15 cellular contexts compared by ENCODE assay signal in the genomic region with DNA sequence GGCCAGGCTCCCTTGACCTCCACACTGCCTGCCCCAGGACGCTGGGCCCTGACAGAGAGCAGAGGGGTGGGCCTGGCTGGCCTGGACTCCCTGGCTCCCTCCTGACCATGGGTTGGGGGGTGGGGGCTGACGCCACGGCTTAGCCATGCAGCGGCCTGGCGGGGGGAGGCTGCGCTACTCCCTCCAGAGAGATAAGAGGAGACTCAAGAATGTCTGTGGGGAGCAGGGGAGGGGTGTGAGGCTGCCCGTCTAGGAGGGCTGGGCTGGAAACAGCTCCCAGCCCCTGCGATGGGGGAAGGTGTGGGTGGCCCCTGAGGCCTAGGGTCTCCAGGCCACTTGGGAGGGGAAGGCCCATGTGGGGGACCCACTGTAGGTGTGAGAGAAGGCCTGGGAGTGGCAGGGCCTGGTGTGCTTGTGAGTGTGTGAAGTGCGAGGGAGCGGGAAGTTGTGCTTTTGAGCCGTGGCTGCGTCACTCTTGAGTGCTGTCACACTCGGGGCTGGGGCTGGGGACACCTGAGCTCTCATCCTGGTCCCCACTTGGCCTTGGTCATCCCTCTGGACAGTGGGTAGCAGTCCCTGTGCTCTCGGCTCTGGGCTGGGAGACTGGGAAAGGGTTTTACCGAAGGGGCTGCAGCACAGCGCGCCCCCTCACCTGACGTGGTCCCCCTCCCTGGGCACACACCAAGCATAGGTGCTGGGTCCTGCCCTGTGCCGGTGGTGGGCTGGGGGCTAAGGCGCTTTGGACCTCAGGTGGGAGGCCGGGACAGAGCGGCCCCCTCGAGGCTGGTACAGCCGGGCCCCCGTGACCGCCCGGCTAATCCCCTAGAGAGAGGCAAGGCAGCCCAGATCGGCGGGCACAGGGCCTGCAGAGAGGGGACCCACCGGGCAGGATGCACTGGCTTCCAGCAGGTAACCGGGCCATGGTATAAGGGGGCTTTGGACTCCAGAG. TPM values are rescaled to one million over a fixed set of nuclear protein-coding genes. Genes with fewer than 3 reads are reported as not detected.
DNase-seq lines count a peak whose midpoint lies in the region; ATAC-seq and TF ChIP-seq lines count a peak whose summit lies in the region.
"Had no signal": no experiment of that assay in that cellular context is flagged by ENCODE, and none has a peak within 500 bp of the region (broad histone marks: within the 10 kb centered on the region; RNA-seq: fewer than 3 reads in every experiment).

No MANE protein-coding gene starts in this region.

- peak overlapping the region; percentile 91 for H3K27ac ChIP-seq in cingulate gyrus (ENCODE audit: low read depth, low read length)
- H3K27ac ChIP-seq in lower lobe of right lung = peak overlapping the region; percentile 67
- H3K27ac ChIP-seq in SK-N-SH (ENCODE audit: low read depth in 2 of 2, low read length in 1 of 2) = no peak overlapping the region
- H3K27ac ChIP-seq: KMS-11 had no signal

- no peak overlapping the region for H3K9ac ChIP-seq in SK-N-SH
- H3K9ac ChIP-seq: KMS-11 had no signal

- no peak overlapping the region for H2AFZ ChIP-seq in SK-N-SH (ENCODE audit: low read depth)
- H2AFZ ChIP-seq: GM23338 had no signal

- H3K27ac Mint-ChIP-seq in stimulated activated effector memory CD8-positive, alpha-beta T cell treated with anti-CD3 and anti-CD28 coated beads, Interleukin-12 subunit alpha, Interleukin-12 subunit beta, amount 100 ng/mL, for 72 hours = peak overlapping the region; percentile 88
- no peak overlapping the region for H3K27ac Mint-ChIP-seq in activated T-helper 2 cell treated with anti-CD3 and anti-CD28 coated beads, Interferon-gamma antibody, Interleukin-2, Interleukin-4, amounts not matched to agents 10 μg/mL and 5 μg/mL and 100 μg/mL, durations not matched to agents 14 hours and 24 hours and 36 hours
- H3K27ac Mint-ChIP-seq: GM23338; T-helper 1 cell treated with Interleukin-12 subunit alpha and Interleukin-12 subunit beta and Interleukin-4 antibody, amounts not matched to agents 30 μg/mL and 1 μg/mL, for 36 hours had no signal

- H3K36me3 ChIP-seq in lower lobe of right lung = no peaks in the 10 kb centered on the region
- no peaks in the 10 kb centered on the region for H3K36me3 ChIP-seq in SK-N-SH (replicated peaks in 1 of 2; ENCODE audit: control insufficient read depth in 1 of 2, insufficient read depth in 2 of 2, low read length in 1 of 2)

- WGBS in SK-N-SH (ENCODE audit: low lambda C conversion rate) = 90% methylated on average over 15 of the region's 31 CpGs

- no peaks in the 10 kb centered on the region for H3K9me3 Mint-ChIP-seq in stimulated activated effector memory CD8-positive, alpha-beta T cell treated with anti-CD3 and anti-CD28 coated beads, Interleukin-12 subunit alpha, Interleukin-12 subunit beta, amount 100 ng/mL, for 72 hours
- H3K9me3 Mint-ChIP-seq in activated T-helper 2 cell treated with anti-CD3 and anti-CD28 coated beads, Interferon-gamma antibody, Interleukin-2, Interleukin-4, amounts not matched to agents 10 μg/mL and 5 μg/mL and 100 μg/mL, durations not matched to agents 14 hours and 24 hours and 36 hours = no peaks in the 10 kb centered on the region
- H3K9me3 Mint-ChIP-seq: activated naive CD4-positive, alpha-beta T cell treated with anti-CD3 and anti-CD28 coated beads, Interleukin-2, amount 50 U/mL, for 72 hours; GM23338; T-helper 1 cell treated with Interleukin-12 subunit alpha and Interleukin-12 subunit beta and Interleukin-4 antibody, amounts not matched to agents 30 μg/mL and 1 μg/mL, for 36 hours had no signal

- H3K4me3 ChIP-seq in lower lobe of right lung = no peak overlapping the region
- H3K4me3 ChIP-seq in SK-N-SH (ENCODE audit: low read depth in 2 of 2, low read length in 1 of 2) = no peak overlapping the region
- H3K4me3 ChIP-seq: GM23338 had no signal

- CTCF ChIA-PET in SK-N-SH (lab: Yijun Ruan, JAX) = interaction anchor here (2.2 to 14.3 kb wide), 3 partner anchors 7 to 35 kb away, joined by 6 to 140 read pairs (median 81); a partner anchor contains a TSS

- no peak for TF ChIP-seq EP300 in SK-N-SH (IDR thresholded peaks at IDR 0.05; ENCODE audit: borderline replicate concordance in 1 of 2, low read depth in 1 of 2, low read length in 1 of 2)

- POLR2A ChIA-PET in SK-N-SH (lab: Yijun Ruan, JAX) = interaction anchor here (0.6 kb wide), 1 partner anchor 38 kb away, joined by 3 read pairs; no protein-coding TSS in a partner anchor

- H3K4me3 Mint-ChIP-seq in stimulated activated effector memory CD8-positive, alpha-beta T cell treated with anti-CD3 and anti-CD28 coated beads, Interleukin-12 subunit alpha, Interleukin-12 subunit beta, amount 100 ng/mL, for 72 hours = peak overlapping the region; percentile 84
- H3K4me3 Mint-ChIP-seq in activated T-helper 2 cell treated with anti-CD3 and anti-CD28 coated beads, Interferon-gamma antibody, Interleukin-2, Interleukin-4, amounts not matched to agents 10 μg/mL and 5 μg/mL and 100 μg/mL, durations not matched to agents 14 hours and 24 hours and 36 hours (ENCODE audit: low read depth) = no peak overlapping the region

- H3K79me2 ChIP-seq in SK-N-SH (ENCODE audit: insufficient read depth) = no peaks in the 10 kb centered on the region

- TF ChIP-seq CTCF in lower lobe of right lung (IDR thresholded peaks at IDR 0.05) (no peak), GM20000 (IDR thresholded peaks at IDR 0.05; ENCODE audit: extremely low read depth, missing control alignments) (no peak), SK-N-SH (IDR thresholded peaks at IDR 0.05) (no peak)

- H3K36me3 Mint-ChIP-seq in stimulated activated effector memory CD8-positive, alpha-beta T cell treated with anti-CD3 and anti-CD28 coated beads, Interleukin-12 subunit alpha, Interleukin-12 subunit beta, amount 100 ng/mL, for 72 hours = no peaks in the 10 kb centered on the region
- H3K36me3 Mint-ChIP-seq in activated T-helper 2 cell treated with anti-CD3 and anti-CD28 coated beads, Interferon-gamma antibody, Interleukin-2, Interleukin-4, amounts not matched to agents 10 μg/mL and 5 μg/mL and 100 μg/mL, durations not matched to agents 14 hours and 24 hours and 36 hours (ENCODE audit: low read depth) = no peaks in the 10 kb centered on the region
- H3K36me3 Mint-ChIP-seq: activated naive CD4-positive, alpha-beta T cell treated with anti-CD3 and anti-CD28 coated beads, Interleukin-2, amount 50 U/mL, for 72 hours had no signal

- peaks cover 23% of the 10 kb centered on the region for H3K27me3 Mint-ChIP-seq in activated T-helper 2 cell treated with anti-CD3 and anti-CD28 coated beads, Interferon-gamma antibody, Interleukin-2, Interleukin-4, amounts not matched to agents 10 μg/mL and 5 μg/mL and 100 μg/mL, durations not matched to agents 14 hours and 24 hours and 36 hours (ENCODE audit: low read depth)

- intact Hi-C loops in lower lobe of right lung (cut with DNase I) = no loop called here
- intact Hi-C loops in activated T-helper 2 cell treated with anti-CD3 and anti-CD28 coated beads, Interferon-gamma antibody, Interleukin-2, Interleukin-4, amounts not matched to agents 10 μg/mL and 5 μg/mL and 100 μg/mL, durations not matched to agents 14 hours and 24 hours and 36 hours (cut with micrococcal nuclease) = no loop called here

- ATAC-seq in lower lobe of right lung = peak; percentile 54 to 79
- ATAC-seq in stimulated activated effector memory CD8-positive, alpha-beta T cell treated with anti-CD3 and anti-CD28 coated beads, Interleukin-12 subunit alpha, Interleukin-12 subunit beta, amount 100 ng/mL, for 72 hours = no peak
- ATAC-seq: activated naive CD4-positive, alpha-beta T cell treated with anti-CD3 and anti-CD28 coated beads, Interleukin-2, amount 50 U/mL, for 72 hours; GM23338 had no signal

- no peaks in the 10 kb centered on the region for H3F3A ChIP-seq in SK-N-SH (replicated peaks; ENCODE audit: insufficient read depth)

- H3K4me2 ChIP-seq in SK-N-SH = no peak overlapping the region
- H3K4me2 ChIP-seq: GM23338, KMS-11 had no signal

- no peaks in the 10 kb centered on the region for H3K9me2 ChIP-seq in SK-N-SH

- peak; percentile 69 for DNase-seq in OCI-M1 (lab: John Stamatoyannopoulos, UW)
- DNase-seq in lower lobe of right lung = peak; percentile 67
- no peak for DNase-seq in stimulated activated effector memory CD8-positive, alpha-beta T cell treated with anti-CD3 and anti-CD28 coated beads, Interleukin-12 subunit alpha, Interleukin-12 subunit beta, amount 100 ng/mL, for 72 hours (ENCODE audit: low spot score in 2 of 2)
- no peak for DNase-seq in activated effector memory CD4-positive, alpha-beta T cell treated with Interleukin-2 at 50 U/mL for 16 hours
- no peak for DNase-seq in activated T-helper 2 cell treated with anti-CD3 and anti-CD28 coated beads, Interferon-gamma antibody, Interleukin-2, Interleukin-4, amounts not matched to agents 10 μg/mL and 5 μg/mL and 100 μg/mL, durations not matched to agents 14 hours and 24 hours and 36 hours (ENCODE audit: low spot score)
- no peak for DNase-seq in GM20000 (ENCODE audit: low spot score)
- DNase-seq in SK-N-SH = no peak
- DNase-seq: activated CD8-positive, alpha-beta memory T cell treated with anti-CD3 and anti-CD28 coated beads, Interleukin-2, amount 50 U/mL, for 48 hours; NCI-H1694; stimulated activated CD4-positive, alpha-beta T cell treated with anti-CD3 and anti-CD28 coated beads, Interleukin-4, amount 100 ng/mL, for 24 hours had no signal

- no peaks in the 10 kb centered on the region for H3K4me1 ChIP-seq in lower lobe of right lung
- H3K4me1 ChIP-seq in SK-N-SH (ENCODE audit: control insufficient read depth in 1 of 2, insufficient read depth in 2 of 2, low read depth in 1 of 2, low read length in 1 of 2) = peaks cover 9 to 11% of the 10 kb centered on the region in 2 experiments; a peak in 2 of 4 replicates

- peaks cover 48% of the 10 kb centered on the region for H3K4me1 Mint-ChIP-seq in stimulated activated effector memory CD8-positive, alpha-beta T cell treated with anti-CD3 and anti-CD28 coated beads, Interleukin-12 subunit alpha, Interleukin-12 subunit beta, amount 100 ng/mL, for 72 hours
- H3K4me1 Mint-ChIP-seq in activated T-helper 2 cell treated with anti-CD3 and anti-CD28 coated beads, Interferon-gamma antibody, Interleukin-2, Interleukin-4, amounts not matched to agents 10 μg/mL and 5 μg/mL and 100 μg/mL, durations not matched to agents 14 hours and 24 hours and 36 hours (ENCODE audit: low read depth) = peaks cover 13% of the 10 kb centered on the region

- no peaks in the 10 kb centered on the region for H4K20me1 ChIP-seq in SK-N-SH (ENCODE audit: insufficient read depth)

- no peak for TF ChIP-seq RAD21 in SK-N-SH (IDR thresholded peaks at IDR 0.05; ENCODE audit: low read length)

- peaks cover 21% of the 10 kb centered on the region for H3K27me3 ChIP-seq in lower lobe of right lung (ENCODE audit: low read depth)
- H3K27me3 ChIP-seq in SK-N-SH (ENCODE audit: insufficient read depth) = no peaks in the 10 kb centered on the region

- no peaks in the 10 kb centered on the region for H3K9me3 ChIP-seq in lower lobe of right lung
- H3K9me3 ChIP-seq in SK-N-SH = no peaks in the 10 kb centered on the region

RNA-seq across cellular contexts. Expression of a gene that starts 2.4 kb away (rescaled TPM):
- total RNA-seq in lower lobe of right lung = 37.9 TPM
- 1.8 and 2.6 TPM in 2 replicates for total RNA-seq in activated T-helper 2 cell treated with anti-CD3 and anti-CD28 coated beads, Interferon-gamma antibody, Interleukin-2, Interleukin-4, amounts not matched to agents 10 μg/mL and 5 μg/mL and 100 μg/mL, durations not matched to agents 14 hours and 24 hours and 36 hours
- polyA plus RNA-seq in SK-N-SH (2012; rRNA removed) = 1.8 and 2.8 TPM in 2 replicates
- 0.97 and 1.4 TPM in 2 replicates for polyA plus RNA-seq in SK-N-SH (2012; cell fraction: cytosol; rRNA removed)
- polyA plus RNA-seq in SK-N-SH (2012; cell fraction: nucleus; rRNA removed) = 8.2 and 10.0 TPM in 2 replicates

RNA-seq across cellular contexts. Expression of a gene that starts 37.6 kb away (rescaled TPM):
- total RNA-seq in lower lobe of right lung = 104 TPM
- 187 and 192 TPM in 2 replicates for total RNA-seq in activated T-helper 2 cell treated with anti-CD3 and anti-CD28 coated beads, Interferon-gamma antibody, Interleukin-2, Interleukin-4, amounts not matched to agents 10 μg/mL and 5 μg/mL and 100 μg/mL, durations not matched to agents 14 hours and 24 hours and 36 hours
- 454 and 617 TPM in 2 replicates for polyA plus RNA-seq in SK-N-SH (2012; rRNA removed)
- polyA plus RNA-seq in SK-N-SH (2012; cell fraction: cytosol; rRNA removed) = 466 and 537 TPM in 2 replicates
- 90.9 and 135 TPM in 2 replicates for polyA plus RNA-seq in SK-N-SH (2012; cell fraction: nucleus; rRNA removed)

RNA-seq across cellular contexts. Expression of a gene that starts 37.9 kb away (rescaled TPM):
- total RNA-seq in lower lobe of right lung = 5.4 TPM
- 130 and 131 TPM in 2 replicates for total RNA-seq in activated T-helper 2 cell treated with anti-CD3 and anti-CD28 coated beads, Interferon-gamma antibody, Interleukin-2, Interleukin-4, amounts not matched to agents 10 μg/mL and 5 μg/mL and 100 μg/mL, durations not matched to agents 14 hours and 24 hours and 36 hours
- polyA plus RNA-seq in SK-N-SH (2012; rRNA removed) = 35.9 and 39.5 TPM in 2 replicates
- 33.0 and 38.9 TPM in 2 replicates for polyA plus RNA-seq in SK-N-SH (2012; cell fraction: cytosol; rRNA removed)
- 16.8 and 18.5 TPM in 2 replicates for polyA plus RNA-seq in SK-N-SH (2012; cell fraction: nucleus; rRNA removed)

Comparison
In these comparisons a context has a peak if more than half of its experiments do, and no peak if none do; other contexts are left out.
1. DNase-seq: peak in OCI-M1 (single experiment) and lower lobe of right lung (single experiment); none in stimulated activated effector memory CD8-positive, alpha-beta T cell treated with anti-CD3 and anti-CD28 coated beads, Interleukin-12 subunit alpha, Interleukin-12 subunit beta, amount 100 ng/mL, for 72 hours (0 of 2), activated effector memory CD4-positive, alpha-beta T cell treated with Interleukin-2 at 50 U/mL for 16 hours (single experiment), activated T-helper 2 cell treated with anti-CD3 and anti-CD28 coated beads, Interferon-gamma antibody, Interleukin-2, Interleukin-4, amounts not matched to agents 10 μg/mL and 5 μg/mL and 100 μg/mL, durations not matched to agents 14 hours and 24 hours and 36 hours (single experiment), GM20000 (single experiment) and SK-N-SH (single experiment).
2. H3K27ac ChIP-seq: peak in cingulate gyrus (single experiment) and lower lobe of right lung (single experiment); none in SK-N-SH (0 of 2).
3. RNA of a gene that starts 2.4 kb away (total RNA-seq): 37.9 TPM in lower lobe of right lung (single experiment); 1.8 to 2.6 TPM in activated T-helper 2 cell treated with anti-CD3 and anti-CD28 coated beads, Interferon-gamma antibody, Interleukin-2, Interleukin-4, amounts not matched to agents 10 μg/mL and 5 μg/mL and 100 μg/mL, durations not matched to agents 14 hours and 24 hours and 36 hours; every median in the first group is over 10 times any median in the second.
4. RNA of a gene that starts 37.9 kb away (total RNA-seq): 130 to 131 TPM in activated T-helper 2 cell treated with anti-CD3 and anti-CD28 coated beads, Interferon-gamma antibody, Interleukin-2, Interleukin-4, amounts not matched to agents 10 μg/mL and 5 μg/mL and 100 μg/mL, durations not matched to agents 14 hours and 24 hours and 36 hours; 5.4 TPM in lower lobe of right lung (single experiment); every median in the first group is over 10 times any median in the second.